ENCODE assay signal across 1 cellular context in the genomic region with DNA sequence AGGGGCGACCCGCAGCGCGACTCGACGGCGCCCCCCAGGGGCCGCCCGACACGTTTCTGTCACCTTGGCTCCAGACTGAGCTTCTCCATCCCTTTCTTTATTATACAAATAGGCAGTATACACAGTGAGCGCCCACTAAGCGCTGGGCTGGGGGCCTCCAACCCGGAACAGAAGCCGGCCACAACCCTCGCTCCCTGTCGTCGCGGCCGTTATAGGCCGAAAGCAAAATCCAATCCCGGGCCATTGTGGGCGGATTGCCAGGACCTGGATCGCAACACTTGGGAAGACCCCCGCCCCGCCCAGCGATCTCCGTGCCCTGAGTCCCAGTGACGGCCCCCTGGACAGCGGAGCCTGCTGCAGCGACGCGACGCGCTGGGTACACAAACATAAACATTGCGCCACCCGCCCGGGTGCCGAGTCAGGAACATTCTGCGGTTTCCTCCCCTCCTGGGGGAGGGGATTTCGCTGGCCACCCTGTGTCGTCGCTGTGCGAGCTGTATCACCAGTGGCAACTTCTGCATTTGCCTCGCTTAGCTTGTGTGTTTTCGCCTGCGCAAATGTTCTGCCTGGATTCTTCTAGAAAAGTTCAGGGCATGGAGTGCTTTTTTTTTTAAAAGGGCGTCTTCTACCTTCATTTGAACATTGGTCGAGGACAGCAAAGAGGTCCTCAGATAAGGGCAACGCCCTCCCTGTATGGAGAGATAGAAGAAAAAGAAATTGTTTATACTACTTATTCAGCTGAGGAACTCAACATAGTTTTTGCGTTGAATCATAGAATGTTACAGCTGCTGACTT.
TF ChIP-seq lines count a peak whose summit lies in the region.

No MANE protein-coding gene starts in this region.

TF ChIP-seq in HepG2, 621 proteins besides CTCF, POLR2A, EP300 and RAD21 (continued from another document and continues in another):
- TF ChIP-seq, protein P1, sequence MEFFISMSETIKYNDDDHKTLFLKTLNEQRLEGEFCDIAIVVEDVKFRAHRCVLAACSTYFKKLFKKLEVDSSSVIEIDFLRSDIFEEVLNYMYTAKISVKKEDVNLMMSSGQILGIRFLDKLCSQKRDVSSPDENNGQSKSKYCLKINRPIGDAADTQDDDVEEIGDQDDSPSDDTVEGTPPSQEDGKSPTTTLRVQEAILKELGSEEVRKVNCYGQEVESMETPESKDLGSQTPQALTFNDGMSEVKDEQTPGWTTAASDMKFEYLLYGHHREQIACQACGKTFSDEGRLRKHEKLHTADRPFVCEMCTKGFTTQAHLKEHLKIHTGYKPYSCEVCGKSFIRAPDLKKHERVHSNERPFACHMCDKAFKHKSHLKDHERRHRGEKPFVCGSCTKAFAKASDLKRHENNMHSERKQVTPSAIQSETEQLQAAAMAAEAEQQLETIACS (CRISPR knock-in tag; IDR thresholded peaks at IDR 0.05) = 0 out of 2 replicates have a peak, but pooled peaks have one; percentile 32
- no peak for TF ChIP-seq EEA1 (CRISPR knock-in tag; IDR thresholded peaks at IDR 0.05; ENCODE audit: borderline replicate concordance)
- TF ChIP-seq HDAC6 (IDR thresholded peaks at IDR 0.05; ENCODE audit: low read depth, low read length) = no peak
- TF ChIP-seq, protein P2, sequence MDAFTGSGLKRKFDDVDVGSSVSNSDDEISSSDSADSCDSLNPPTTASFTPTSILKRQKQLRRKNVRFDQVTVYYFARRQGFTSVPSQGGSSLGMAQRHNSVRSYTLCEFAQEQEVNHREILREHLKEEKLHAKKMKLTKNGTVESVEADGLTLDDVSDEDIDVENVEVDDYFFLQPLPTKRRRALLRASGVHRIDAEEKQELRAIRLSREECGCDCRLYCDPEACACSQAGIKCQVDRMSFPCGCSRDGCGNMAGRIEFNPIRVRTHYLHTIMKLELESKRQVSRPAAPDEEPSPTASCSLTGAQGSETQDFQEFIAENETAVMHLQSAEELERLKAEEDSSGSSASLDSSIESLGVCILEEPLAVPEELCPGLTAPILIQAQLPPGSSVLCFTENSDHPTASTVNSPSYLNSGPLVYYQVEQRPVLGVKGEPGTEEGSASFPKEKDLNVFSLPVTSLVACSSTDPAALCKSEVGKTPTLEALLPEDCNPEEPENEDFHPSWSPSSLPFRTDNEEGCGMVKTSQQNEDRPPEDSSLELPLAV (CRISPR knock-in tag; conservative IDR thresholded peaks at IDR 0.05; ENCODE audit: low read depth) = no peak
- 0 out of 2 replicates have a peak, but pooled peaks have one; percentile 40 for TF ChIP-seq ZNF713 (CRISPR knock-in tag; IDR thresholded peaks at IDR 0.05)
- peak; percentile 56; the same call in 1 of the 2 replicates for TF ChIP-seq ZNF143 (CRISPR knock-in tag; IDR thresholded peaks at IDR 0.05)
- TF ChIP-seq, protein P3, sequence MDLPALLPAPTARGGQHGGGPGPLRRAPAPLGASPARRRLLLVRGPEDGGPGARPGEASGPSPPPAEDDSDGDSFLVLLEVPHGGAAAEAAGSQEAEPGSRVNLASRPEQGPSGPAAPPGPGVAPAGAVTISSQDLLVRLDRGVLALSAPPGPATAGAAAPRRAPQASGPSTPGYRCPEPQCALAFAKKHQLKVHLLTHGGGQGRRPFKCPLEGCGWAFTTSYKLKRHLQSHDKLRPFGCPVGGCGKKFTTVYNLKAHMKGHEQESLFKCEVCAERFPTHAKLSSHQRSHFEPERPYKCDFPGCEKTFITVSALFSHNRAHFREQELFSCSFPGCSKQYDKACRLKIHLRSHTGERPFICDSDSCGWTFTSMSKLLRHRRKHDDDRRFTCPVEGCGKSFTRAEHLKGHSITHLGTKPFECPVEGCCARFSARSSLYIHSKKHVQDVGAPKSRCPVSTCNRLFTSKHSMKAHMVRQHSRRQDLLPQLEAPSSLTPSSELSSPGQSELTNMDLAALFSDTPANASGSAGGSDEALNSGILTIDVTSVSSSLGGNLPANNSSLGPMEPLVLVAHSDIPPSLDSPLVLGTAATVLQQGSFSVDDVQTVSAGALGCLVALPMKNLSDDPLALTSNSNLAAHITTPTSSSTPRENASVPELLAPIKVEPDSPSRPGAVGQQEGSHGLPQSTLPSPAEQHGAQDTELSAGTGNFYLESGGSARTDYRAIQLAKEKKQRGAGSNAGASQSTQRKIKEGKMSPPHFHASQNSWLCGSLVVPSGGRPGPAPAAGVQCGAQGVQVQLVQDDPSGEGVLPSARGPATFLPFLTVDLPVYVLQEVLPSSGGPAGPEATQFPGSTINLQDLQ (CRISPR knock-in tag; IDR thresholded peaks at IDR 0.05) = no peak
- TF ChIP-seq SUZ12 (IDR thresholded peaks at IDR 0.05; ENCODE audit: low read depth, low read length) = no peak
- TF ChIP-seq ZFP37 (CRISPR knock-in tag; IDR thresholded peaks at IDR 0.05; ENCODE audit: borderline replicate concordance) = peak; percentile 90; the same call in 1 of the 2 replicates
- TF ChIP-seq YEATS2 (CRISPR knock-in tag; IDR thresholded peaks at IDR 0.05; ENCODE audit: borderline replicate concordance) = peak; percentile 66; the same call in 1 of the 2 replicates
- TF ChIP-seq, protein P4, sequence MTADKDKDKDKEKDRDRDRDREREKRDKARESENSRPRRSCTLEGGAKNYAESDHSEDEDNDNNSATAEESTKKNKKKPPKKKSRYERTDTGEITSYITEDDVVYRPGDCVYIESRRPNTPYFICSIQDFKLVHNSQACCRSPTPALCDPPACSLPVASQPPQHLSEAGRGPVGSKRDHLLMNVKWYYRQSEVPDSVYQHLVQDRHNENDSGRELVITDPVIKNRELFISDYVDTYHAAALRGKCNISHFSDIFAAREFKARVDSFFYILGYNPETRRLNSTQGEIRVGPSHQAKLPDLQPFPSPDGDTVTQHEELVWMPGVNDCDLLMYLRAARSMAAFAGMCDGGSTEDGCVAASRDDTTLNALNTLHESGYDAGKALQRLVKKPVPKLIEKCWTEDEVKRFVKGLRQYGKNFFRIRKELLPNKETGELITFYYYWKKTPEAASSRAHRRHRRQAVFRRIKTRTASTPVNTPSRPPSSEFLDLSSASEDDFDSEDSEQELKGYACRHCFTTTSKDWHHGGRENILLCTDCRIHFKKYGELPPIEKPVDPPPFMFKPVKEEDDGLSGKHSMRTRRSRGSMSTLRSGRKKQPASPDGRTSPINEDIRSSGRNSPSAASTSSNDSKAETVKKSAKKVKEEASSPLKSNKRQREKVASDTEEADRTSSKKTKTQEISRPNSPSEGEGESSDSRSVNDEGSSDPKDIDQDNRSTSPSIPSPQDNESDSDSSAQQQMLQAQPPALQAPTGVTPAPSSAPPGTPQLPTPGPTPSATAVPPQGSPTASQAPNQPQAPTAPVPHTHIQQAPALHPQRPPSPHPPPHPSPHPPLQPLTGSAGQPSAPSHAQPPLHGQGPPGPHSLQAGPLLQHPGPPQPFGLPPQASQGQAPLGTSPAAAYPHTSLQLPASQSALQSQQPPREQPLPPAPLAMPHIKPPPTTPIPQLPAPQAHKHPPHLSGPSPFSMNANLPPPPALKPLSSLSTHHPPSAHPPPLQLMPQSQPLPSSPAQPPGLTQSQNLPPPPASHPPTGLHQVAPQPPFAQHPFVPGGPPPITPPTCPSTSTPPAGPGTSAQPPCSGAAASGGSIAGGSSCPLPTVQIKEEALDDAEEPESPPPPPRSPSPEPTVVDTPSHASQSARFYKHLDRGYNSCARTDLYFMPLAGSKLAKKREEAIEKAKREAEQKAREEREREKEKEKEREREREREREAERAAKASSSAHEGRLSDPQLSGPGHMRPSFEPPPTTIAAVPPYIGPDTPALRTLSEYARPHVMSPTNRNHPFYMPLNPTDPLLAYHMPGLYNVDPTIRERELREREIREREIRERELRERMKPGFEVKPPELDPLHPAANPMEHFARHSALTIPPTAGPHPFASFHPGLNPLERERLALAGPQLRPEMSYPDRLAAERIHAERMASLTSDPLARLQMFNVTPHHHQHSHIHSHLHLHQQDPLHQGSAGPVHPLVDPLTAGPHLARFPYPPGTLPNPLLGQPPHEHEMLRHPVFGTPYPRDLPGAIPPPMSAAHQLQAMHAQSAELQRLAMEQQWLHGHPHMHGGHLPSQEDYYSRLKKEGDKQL (CRISPR knock-in tag; IDR thresholded peaks at IDR 0.05; ENCODE audit: low read depth) = peak; percentile 90
- TF ChIP-seq ETV5 (CRISPR knock-in tag; IDR thresholded peaks at IDR 0.05; ENCODE audit: borderline replicate concordance) = peak; percentile 83
- TF ChIP-seq ZNF333 (CRISPR knock-in tag; IDR thresholded peaks at IDR 0.05; ENCODE audit: borderline replicate concordance) = peak; percentile 86; the same call in 1 of the 2 replicates
- TF ChIP-seq, protein P5, sequence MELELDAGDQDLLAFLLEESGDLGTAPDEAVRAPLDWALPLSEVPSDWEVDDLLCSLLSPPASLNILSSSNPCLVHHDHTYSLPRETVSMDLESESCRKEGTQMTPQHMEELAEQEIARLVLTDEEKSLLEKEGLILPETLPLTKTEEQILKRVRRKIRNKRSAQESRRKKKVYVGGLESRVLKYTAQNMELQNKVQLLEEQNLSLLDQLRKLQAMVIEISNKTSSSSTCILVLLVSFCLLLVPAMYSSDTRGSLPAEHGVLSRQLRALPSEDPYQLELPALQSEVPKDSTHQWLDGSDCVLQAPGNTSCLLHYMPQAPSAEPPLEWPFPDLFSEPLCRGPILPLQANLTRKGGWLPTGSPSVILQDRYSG (CRISPR knock-in tag; IDR thresholded peaks at IDR 0.05) = peak; percentile 27; the same call in 1 of the 2 replicates
- TF ChIP-seq FOXK1 (CRISPR knock-in tag; IDR thresholded peaks at IDR 0.05; ENCODE audit: borderline replicate concordance, low read depth) = peak; percentile 98
- peak; percentile 58; the same call in 1 of the 2 replicates for TF ChIP-seq ZMAT3 (CRISPR knock-in tag; conservative IDR thresholded peaks at IDR 0.05)
- TF ChIP-seq GATA4 (IDR thresholded peaks at IDR 0.05; ENCODE audit: borderline replicate concordance, low read depth) = no peak
- no peak for TF ChIP-seq TRIM24 (CRISPR knock-in tag; IDR thresholded peaks at IDR 0.05)
- no peak for TF ChIP-seq CHD4 (IDR thresholded peaks at IDR 0.05; ENCODE audit: borderline replicate concordance, low read length)
- peak; percentile 84; the same call in 1 of the 2 replicates for TF ChIP-seq KDM5B (CRISPR knock-in tag; IDR thresholded peaks at IDR 0.05; ENCODE audit: borderline replicate concordance)
- no peak for TF ChIP-seq RORA (CRISPR knock-in tag; IDR thresholded peaks at IDR 0.05)
- TF ChIP-seq FOXP1 (IDR thresholded peaks at IDR 0.05) = no peak; the same call in 1 of the 2 replicates
- TF ChIP-seq FOXP1 (CRISPR knock-in tag; IDR thresholded peaks at IDR 0.05) = peak; percentile 97
- TF ChIP-seq FOXA1 (IDR thresholded peaks at IDR 0.05) = no peak
- peak; percentile 98 for TF ChIP-seq FOXA1 (CRISPR knock-in tag; IDR thresholded peaks at IDR 0.05)
- TF ChIP-seq, protein P6, sequence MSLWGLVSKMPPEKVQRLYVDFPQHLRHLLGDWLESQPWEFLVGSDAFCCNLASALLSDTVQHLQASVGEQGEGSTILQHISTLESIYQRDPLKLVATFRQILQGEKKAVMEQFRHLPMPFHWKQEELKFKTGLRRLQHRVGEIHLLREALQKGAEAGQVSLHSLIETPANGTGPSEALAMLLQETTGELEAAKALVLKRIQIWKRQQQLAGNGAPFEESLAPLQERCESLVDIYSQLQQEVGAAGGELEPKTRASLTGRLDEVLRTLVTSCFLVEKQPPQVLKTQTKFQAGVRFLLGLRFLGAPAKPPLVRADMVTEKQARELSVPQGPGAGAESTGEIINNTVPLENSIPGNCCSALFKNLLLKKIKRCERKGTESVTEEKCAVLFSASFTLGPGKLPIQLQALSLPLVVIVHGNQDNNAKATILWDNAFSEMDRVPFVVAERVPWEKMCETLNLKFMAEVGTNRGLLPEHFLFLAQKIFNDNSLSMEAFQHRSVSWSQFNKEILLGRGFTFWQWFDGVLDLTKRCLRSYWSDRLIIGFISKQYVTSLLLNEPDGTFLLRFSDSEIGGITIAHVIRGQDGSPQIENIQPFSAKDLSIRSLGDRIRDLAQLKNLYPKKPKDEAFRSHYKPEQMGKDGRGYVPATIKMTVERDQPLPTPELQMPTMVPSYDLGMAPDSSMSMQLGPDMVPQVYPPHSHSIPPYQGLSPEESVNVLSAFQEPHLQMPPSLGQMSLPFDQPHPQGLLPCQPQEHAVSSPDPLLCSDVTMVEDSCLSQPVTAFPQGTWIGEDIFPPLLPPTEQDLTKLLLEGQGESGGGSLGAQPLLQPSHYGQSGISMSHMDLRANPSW (CRISPR knock-in tag; IDR thresholded peaks at IDR 0.05; ENCODE audit: borderline replicate concordance) = peak; percentile 65; the same call in 1 of the 2 replicates
- TF ChIP-seq ZFP36 (IDR thresholded peaks at IDR 0.05; ENCODE audit: borderline replicate concordance, low read depth, low read length, partially characterized antibody) = no peak
- TF ChIP-seq, protein P7, sequence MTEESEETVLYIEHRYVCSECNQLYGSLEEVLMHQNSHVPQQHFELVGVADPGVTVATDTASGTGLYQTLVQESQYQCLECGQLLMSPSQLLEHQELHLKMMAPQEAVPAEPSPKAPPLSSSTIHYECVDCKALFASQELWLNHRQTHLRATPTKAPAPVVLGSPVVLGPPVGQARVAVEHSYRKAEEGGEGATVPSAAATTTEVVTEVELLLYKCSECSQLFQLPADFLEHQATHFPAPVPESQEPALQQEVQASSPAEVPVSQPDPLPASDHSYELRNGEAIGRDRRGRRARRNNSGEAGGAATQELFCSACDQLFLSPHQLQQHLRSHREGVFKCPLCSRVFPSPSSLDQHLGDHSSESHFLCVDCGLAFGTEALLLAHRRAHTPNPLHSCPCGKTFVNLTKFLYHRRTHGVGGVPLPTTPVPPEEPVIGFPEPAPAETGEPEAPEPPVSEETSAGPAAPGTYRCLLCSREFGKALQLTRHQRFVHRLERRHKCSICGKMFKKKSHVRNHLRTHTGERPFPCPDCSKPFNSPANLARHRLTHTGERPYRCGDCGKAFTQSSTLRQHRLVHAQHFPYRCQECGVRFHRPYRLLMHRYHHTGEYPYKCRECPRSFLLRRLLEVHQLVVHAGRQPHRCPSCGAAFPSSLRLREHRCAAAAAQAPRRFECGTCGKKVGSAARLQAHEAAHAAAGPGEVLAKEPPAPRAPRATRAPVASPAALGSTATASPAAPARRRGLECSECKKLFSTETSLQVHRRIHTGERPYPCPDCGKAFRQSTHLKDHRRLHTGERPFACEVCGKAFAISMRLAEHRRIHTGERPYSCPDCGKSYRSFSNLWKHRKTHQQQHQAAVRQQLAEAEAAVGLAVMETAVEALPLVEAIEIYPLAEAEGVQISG (CRISPR knock-in tag; IDR thresholded peaks at IDR 0.05) = peak; percentile 79
- TF ChIP-seq ZSCAN9 (CRISPR knock-in tag; IDR thresholded peaks at IDR 0.05; ENCODE audit: borderline replicate concordance) = peak; percentile 96
- TF ChIP-seq SMARCC2 (IDR thresholded peaks at IDR 0.05) = no peak
- TF ChIP-seq, protein P8, sequence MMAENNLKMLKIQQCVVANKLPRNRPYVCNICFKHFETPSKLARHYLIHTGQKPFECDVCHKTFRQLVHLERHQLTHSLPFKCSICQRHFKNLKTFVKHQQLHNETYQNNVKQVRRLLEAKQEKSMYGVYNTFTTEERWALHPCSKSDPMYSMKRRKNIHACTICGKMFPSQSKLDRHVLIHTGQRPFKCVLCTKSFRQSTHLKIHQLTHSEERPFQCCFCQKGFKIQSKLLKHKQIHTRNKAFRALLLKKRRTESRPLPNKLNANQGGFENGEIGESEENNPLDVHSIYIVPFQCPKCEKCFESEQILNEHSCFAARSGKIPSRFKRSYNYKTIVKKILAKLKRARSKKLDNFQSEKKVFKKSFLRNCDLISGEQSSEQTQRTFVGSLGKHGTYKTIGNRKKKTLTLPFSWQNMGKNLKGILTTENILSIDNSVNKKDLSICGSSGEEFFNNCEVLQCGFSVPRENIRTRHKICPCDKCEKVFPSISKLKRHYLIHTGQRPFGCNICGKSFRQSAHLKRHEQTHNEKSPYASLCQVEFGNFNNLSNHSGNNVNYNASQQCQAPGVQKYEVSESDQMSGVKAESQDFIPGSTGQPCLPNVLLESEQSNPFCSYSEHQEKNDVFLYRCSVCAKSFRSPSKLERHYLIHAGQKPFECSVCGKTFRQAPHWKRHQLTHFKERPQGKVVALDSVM (CRISPR knock-in tag; IDR thresholded peaks at IDR 0.05) = peak; percentile 77
- peak; percentile 90 for TF ChIP-seq YEATS4 (CRISPR knock-in tag; IDR thresholded peaks at IDR 0.05; ENCODE audit: borderline replicate concordance)
